18 cellular contexts compared by ENCODE assay signal in genomic region chr1:205360166-205360565, GRCh38. TPM values are rescaled to one million over a fixed set of nuclear protein-coding genes. Genes with fewer than 3 reads are reported as not detected.
DNase-seq lines count a peak whose midpoint lies in the region; ATAC-seq and TF ChIP-seq lines count a peak whose summit lies in the region.
"Had no signal": no experiment of that assay in that cellular context is flagged by ENCODE, and none has a peak within 500 bp of the region (broad histone marks: within the 10 kb centered on the region; RNA-seq: fewer than 3 reads in every experiment).

No MANE protein-coding gene starts in this region.

- H3K4me1 Mint-ChIP-seq in brain (peaks cover 76% of the 10 kb centered on the region), nephron progenitor cell (peaks cover 52% of the 10 kb centered on the region), immature natural killer cell (no peaks in the 10 kb centered on the region)

- no peaks in the 10 kb centered on the region for H3K36me3 Mint-ChIP-seq in brain
- no peaks in the 10 kb centered on the region for H3K36me3 Mint-ChIP-seq in nephron progenitor cell (ENCODE audit: low read depth)
- no peaks in the 10 kb centered on the region for H3K36me3 Mint-ChIP-seq in immature natural killer cell

- ATAC-seq in GM19463 (IDR thresholded peaks at IDR 0.05; ENCODE audit: unreplicated experiment): no peak
- ATAC-seq: A549; activated T-cell treated with anti-CD3 and anti-CD28 coated beads, Interleukin-2, amount 50 U/mL, for 72 hours had no signal

- no peaks in the 10 kb centered on the region for H3K9me3 Mint-ChIP-seq in brain
- H3K9me3 Mint-ChIP-seq in nephron progenitor cell: no peaks in the 10 kb centered on the region
- H3K9me3 Mint-ChIP-seq in immature natural killer cell: no peaks in the 10 kb centered on the region
- H3K9me3 Mint-ChIP-seq: activated T-cell treated with anti-CD3 and anti-CD28 coated beads, Interleukin-2, amount 50 U/mL, for 72 hours had no signal

- H3K4me3 ChIP-seq in testis: no peak overlapping the region
- H3K4me3 ChIP-seq: A549, SJSA1, thoracic aorta had no signal

- no peak for TF ChIP-seq POLR2A in testis (IDR thresholded peaks at IDR 0.05)

- H3K9me3 ChIP-seq in testis: no peaks in the 10 kb centered on the region
- H3K9me3 ChIP-seq: A549, SJSA1, thoracic aorta had no signal

- peak overlapping the region; percentile 92 to 99 (median 97) for H3K27ac Mint-ChIP-seq in brain
- peak overlapping the region; percentile 64 for H3K27ac Mint-ChIP-seq in nephron progenitor cell
- no peak overlapping the region for H3K27ac Mint-ChIP-seq in immature natural killer cell
- H3K27ac Mint-ChIP-seq: activated T-cell treated with anti-CD3 and anti-CD28 coated beads, Interleukin-2, amount 50 U/mL, for 72 hours had no signal

- H3K27me3 Mint-ChIP-seq in brain (no peaks in the 10 kb centered on the region), nephron progenitor cell (ENCODE audit: low read depth, poor library complexity) (no peaks in the 10 kb centered on the region), immature natural killer cell (ENCODE audit: low read depth in 3 of 3) (peaks cover 3 to 10% (median 8%) of the 10 kb centered on the region in 3 donors)

- H3K4me3 Mint-ChIP-seq in brain (peak overlapping the region in 4 of 5 experiments; percentile 54 to 73 (median 66)), nephron progenitor cell (no peak overlapping the region), immature natural killer cell (no peak overlapping the region)
- H3K4me3 Mint-ChIP-seq: activated T-cell treated with anti-CD3 and anti-CD28 coated beads, Interleukin-2, amount 50 U/mL, for 72 hours had no signal

- no peaks in the 10 kb centered on the region for H3K36me3 ChIP-seq in testis (ENCODE audit: low read depth, missing control alignments)
- H3K36me3 ChIP-seq: SJSA1, thoracic aorta had no signal

- H3K27ac ChIP-seq in testis: peak overlapping the region; percentile 70 to 85
- H3K27ac ChIP-seq: A549, SJSA1, thoracic aorta had no signal

- H3K27me3 ChIP-seq in testis: no peaks in the 10 kb centered on the region

- WGBS in testis, 2 donors: 40 to 42% methylated on average over 8 of the region's 8 CpGs

- no peak for TF ChIP-seq CTCF in brain (conservative IDR thresholded peaks at IDR 0.05)
- no peak for TF ChIP-seq CTCF in nephron progenitor cell (IDR thresholded peaks at IDR 0.05)
- no peak for TF ChIP-seq CTCF in testis (IDR thresholded peaks at IDR 0.05)

- peaks cover 51% of the 10 kb centered on the region for H3K4me1 ChIP-seq in testis
- H3K4me1 ChIP-seq: SJSA1 had no signal

- DNase-seq in NCI-H510A treated with DMSO at 0.1 percent for 48 hours (lab: John Stamatoyannopoulos, UW) (peak; percentile 49), NCI-H510A (lab: John Stamatoyannopoulos, UW) (no peak), nephron progenitor cell (no peak), testis (peak; percentile 45), iPS-NIHi11 (ENCODE audit: low spot score) (no peak), immature natural killer cell (no peak)
- DNase-seq: activated CD4-positive, alpha-beta T cell treated with anti-CD3 and anti-CD28 coated beads, Interleukin-2, amount 50 U/mL, for 48 hours; activated T-cell treated with anti-CD3 and anti-CD28 coated beads, Interleukin-2, amount 50 U/mL, for 72 hours; HCEC 1CT; KG1; mesenchymal stem cell; NCI-H1105 treated with DMSO at 0.1 percent for 48 hours had no signal

- intact Hi-C loops in testis (cut with DNase I; ENCODE audit: low total_unique reads): no loop called here

RNA-seq across cellular contexts. Expression of gene KLHDC8A, which starts 3.4 kb away (rescaled TPM):
- polyA plus RNA-seq in brain (ENCODE audit: insufficient read depth, low read depth, low replicate concordance) (11.4 TPM), testis (ENCODE audit: insufficient read depth, low read depth, low replicate concordance) (10.5 TPM), immature natural killer cell (not detected)
- 10 to 100 TPM; 11.7 to 12.9 TPM for total RNA-seq in testis
- total RNA-seq: activated T-cell treated with anti-CD3 and anti-CD28 coated beads, Interleukin-2, amount 50 U/mL, for 72 hours; omental fat pad; SJSA1; thoracic aorta had no signal

RNA-seq across cellular contexts. Expression of gene NUAK2, which starts 38.6 kb away (rescaled TPM):
- polyA plus RNA-seq in brain (ENCODE audit: insufficient read depth, low read depth, low replicate concordance) (14.4 TPM), testis (ENCODE audit: insufficient read depth, low read depth, low replicate concordance) (7.2 TPM), immature natural killer cell (10 to 100 TPM in 1 of 3 donors, 1 to 10 TPM in 2; 6.3 to 26.4 (median 6.6) TPM)
- 10 to 100 TPM; 13.4 to 19.6 TPM for total RNA-seq in testis

Comparison
In these comparisons a context has a peak if more than half of its experiments do, and no peak if none do; other contexts are left out.
1. DNase-seq: peak in NCI-H510A treated with DMSO at 0.1 percent for 48 hours (single experiment) and testis (single experiment); none in NCI-H510A (single experiment), nephron progenitor cell (single experiment), iPS-NIHi11 (single experiment) and immature natural killer cell (0 of 3).
2. H3K27ac Mint-ChIP-seq: peak in brain (5 of 5) and nephron progenitor cell (single experiment); none in immature natural killer cell (0 of 6).
3. H3K4me3 Mint-ChIP-seq: peak in brain (4 of 5); none in nephron progenitor cell (single experiment) and immature natural killer cell (0 of 5).
4. RNA of gene KLHDC8A, which starts 3.4 kb away (polyA plus RNA-seq): 11.4 TPM in brain (single experiment) and 10.5 TPM in testis (single experiment); not detected in immature natural killer cell; every median in the first group is over 10 times any median in the second.